In the genomic region with DNA sequence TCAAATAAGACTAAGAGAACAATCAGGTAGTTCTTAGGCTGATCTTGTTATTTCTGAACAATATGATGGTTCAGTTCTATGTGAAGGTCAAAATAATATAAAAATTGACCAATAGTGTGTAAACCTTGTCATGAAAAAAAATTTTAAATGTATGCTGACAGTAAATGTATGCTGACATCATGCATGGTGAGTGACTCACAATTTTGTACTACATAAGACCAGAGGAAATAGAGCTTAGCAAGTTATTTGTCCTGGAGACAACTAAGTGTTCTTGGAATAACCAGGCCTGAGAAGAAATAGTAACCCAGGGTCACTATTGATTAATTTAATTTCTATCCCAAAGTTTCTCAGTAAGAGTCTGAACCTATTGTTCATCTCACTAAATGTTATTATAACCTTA, we compare ENCODE assay signal across 20 cellular contexts.
DNase-seq lines count a peak whose midpoint lies in the region; ATAC-seq and TF ChIP-seq lines count a peak whose summit lies in the region.
"Had no signal": no experiment of that assay in that cellular context is flagged by ENCODE, and none has a peak within 500 bp of the region (broad histone marks: within the 10 kb centered on the region; RNA-seq: fewer than 3 reads in every experiment).

No MANE protein-coding gene starts in this region.

- H3K9me3 ChIP-seq in mesenchymal stem cell (ENCODE audit: control insufficient read depth, low read length) (no peaks in the 10 kb centered on the region), smooth muscle cell (replicated peaks; ENCODE audit: low read depth) (no peaks in the 10 kb centered on the region), body of pancreas (no peaks in the 10 kb centered on the region)
- H3K9me3 ChIP-seq: MG63 had no signal

- H2AK5ac ChIP-seq in mesenchymal stem cell (ENCODE audit: low read length, severe bottlenecking) = no peak overlapping the region

- no peak overlapping the region for H2BK15ac ChIP-seq in mesenchymal stem cell (ENCODE audit: low read depth, poor library complexity, severe bottlenecking)

- ATAC-seq in GM18861 (IDR thresholded peaks at IDR 0.05; ENCODE audit: unreplicated experiment) (no peak), body of pancreas (no peak)
- ATAC-seq: GM23338 had no signal

- no peak overlapping the region for H3K18ac ChIP-seq in mesenchymal stem cell (ENCODE audit: low read depth in 1 of 2, low read length in 2 of 2)

- no peaks in the 10 kb centered on the region for H3F3A ChIP-seq in smooth muscle cell (ENCODE audit: low read depth)

- H3K9ac ChIP-seq in mesenchymal stem cell (ENCODE audit: low read length) = no peak overlapping the region
- no peak overlapping the region for H3K9ac ChIP-seq in smooth muscle cell (ENCODE audit: low read depth)

- no peak overlapping the region for H2BK5ac ChIP-seq in mesenchymal stem cell (ENCODE audit: low read depth, low read length, poor library complexity, severe bottlenecking)

- H2BK120ac ChIP-seq in mesenchymal stem cell (ENCODE audit: low read depth, low read length) = no peak overlapping the region

- H3K23ac ChIP-seq in mesenchymal stem cell (ENCODE audit: low read length in 2 of 2) = no peak overlapping the region

- H3K36me3 ChIP-seq in mesenchymal stem cell (ENCODE audit: control insufficient read depth in 1 of 2, insufficient read depth in 2 of 2, low read depth in 1 of 2, low read length in 2 of 2) = no peaks in the 10 kb centered on the region
- no peaks in the 10 kb centered on the region for H3K36me3 ChIP-seq in smooth muscle cell (ENCODE audit: low read depth)
- H3K36me3 ChIP-seq in body of pancreas (replicated peaks in 1 of 2; ENCODE audit: insufficient read depth in 1 of 2, low read depth in 2 of 2) = no peaks in the 10 kb centered on the region
- H3K36me3 ChIP-seq: MG63 had no signal

- no peak overlapping the region for H3K4ac ChIP-seq in mesenchymal stem cell (ENCODE audit: low read depth in 1 of 2, low read length in 2 of 2)

- H3K4me2 ChIP-seq in mesenchymal stem cell (ENCODE audit: low read length, poor library complexity, severe bottlenecking) (no peak overlapping the region), smooth muscle cell (no peak overlapping the region)
- H3K4me2 ChIP-seq: GM23338 had no signal

- no peak overlapping the region for H4K8ac ChIP-seq in mesenchymal stem cell (ENCODE audit: low read length)

- no peak overlapping the region for H3K14ac ChIP-seq in mesenchymal stem cell (ENCODE audit: low read length in 2 of 2)

- no peaks in the 10 kb centered on the region for H3K79me1 ChIP-seq in mesenchymal stem cell (replicated peaks; ENCODE audit: low read length, poor library complexity, severe bottlenecking)

- no peaks in the 10 kb centered on the region for H3K27me3 ChIP-seq in mesenchymal stem cell (ENCODE audit: control insufficient read depth in 1 of 2, insufficient read depth in 1 of 2, low read length in 2 of 2)
- H3K27me3 ChIP-seq in smooth muscle cell (ENCODE audit: low read depth) = no peaks in the 10 kb centered on the region
- no peaks in the 10 kb centered on the region for H3K27me3 ChIP-seq in body of pancreas
- H3K27me3 ChIP-seq: MG63 had no signal

- no peak for TF ChIP-seq CTCF in epithelial cell of proximal tubule (conservative IDR thresholded peaks at IDR 0.05; ENCODE audit: low read depth, low read length)
- TF ChIP-seq CTCF in smooth muscle cell (IDR thresholded peaks at IDR 0.05; ENCODE audit: borderline replicate concordance, insufficient read depth, poor library complexity, severe bottlenecking) = no peak
- TF ChIP-seq CTCF in body of pancreas (IDR thresholded peaks at IDR 0.05) = no peak

- no peak overlapping the region for H2AFZ ChIP-seq in mesenchymal stem cell (ENCODE audit: low read depth, low read length)
- H2AFZ ChIP-seq in smooth muscle cell (ENCODE audit: low read depth) = no peak overlapping the region
- H2AFZ ChIP-seq: GM23338 had no signal

- no peak overlapping the region for H3K4me3 ChIP-seq in epithelial cell of proximal tubule (ENCODE audit: low read depth, low read length)
- no peak overlapping the region for H3K4me3 ChIP-seq in mesenchymal stem cell (ENCODE audit: insufficient read depth in 1 of 2, low read depth in 1 of 2, low read length in 2 of 2)
- H3K4me3 ChIP-seq in smooth muscle cell = no peak overlapping the region
- no peak overlapping the region for H3K4me3 ChIP-seq in body of pancreas
- H3K4me3 ChIP-seq: GM23338, MG63 had no signal

- no peaks in the 10 kb centered on the region for H4K20me1 ChIP-seq in smooth muscle cell (ENCODE audit: low read depth)

- DNase-seq in HT1080 (ENCODE audit: low read depth) (peak; percentile 5), astrocyte of the hippocampus (ENCODE audit: low read depth, low spot score) (peak; percentile 23), epithelial cell of proximal tubule (ENCODE audit: low read depth) (peak; percentile 20), mesenchymal stem cell (peak; percentile 1), smooth muscle cell (lab: John Stamatoyannopoulos, UW; ENCODE audit: unreplicated experiment) (no peak), body of pancreas (no peak)
- DNase-seq: 8988T, Calu3, H9, IMR-90, KG1, MG63, NCI-H2029, NCI-H446, NCI-H524 treated with DMSO at 0.1 percent for 48 hours, NCI-H774, RPMI8226, SHP77 had no signal

- no peak overlapping the region for H4K91ac ChIP-seq in mesenchymal stem cell (ENCODE audit: low read length)

- no peak overlapping the region for H2BK12ac ChIP-seq in mesenchymal stem cell (ENCODE audit: low read length in 2 of 2)

- H3K4me1 ChIP-seq in mesenchymal stem cell (ENCODE audit: control insufficient read depth, insufficient read depth, low read depth, low read length) = no peaks in the 10 kb centered on the region
- no peaks in the 10 kb centered on the region for H3K4me1 ChIP-seq in smooth muscle cell (ENCODE audit: low read depth)
- H3K4me1 ChIP-seq in body of pancreas = no peaks in the 10 kb centered on the region

- H3K27ac ChIP-seq in mesenchymal stem cell (ENCODE audit: low read length, poor library complexity, severe bottlenecking) (no peak overlapping the region), smooth muscle cell (ENCODE audit: low read depth) (no peak overlapping the region), body of pancreas (no peak overlapping the region)

- H3K79me2 ChIP-seq in smooth muscle cell (ENCODE audit: low read depth) = no peaks in the 10 kb centered on the region

- no peak for TF ChIP-seq POLR2A in body of pancreas (IDR thresholded peaks at IDR 0.05)

- intact Hi-C loops in body of pancreas (cut with DNase I) = no loop called here

Comparison
In these comparisons a context has a peak if more than half of its experiments do, and no peak if none do; other contexts are left out.
1. DNase-seq: peak in HT1080 (single experiment), astrocyte of the hippocampus (single experiment), epithelial cell of proximal tubule (single experiment) and mesenchymal stem cell (single experiment); none in smooth muscle cell (single experiment) and body of pancreas (0 of 4).